Comparison of ENCODE assay signal across 1 cellular context in genomic region chr7:54981913-54982312, GRCh38.
TF ChIP-seq lines count a peak whose summit lies in the region.

No MANE protein-coding gene starts in this region.

TF ChIP-seq in K562, 482 proteins besides CTCF, POLR2A, EP300 and RAD21 (continued from another document):
- TF ChIP-seq ZNF318 (IDR thresholded peaks at IDR 0.05; ENCODE audit: borderline replicate concordance in 1 of 2, low read depth in 1 of 2) (no peak), L3MBTL2 (IDR thresholded peaks at IDR 0.05) (peak; percentile 33; the same call in 1 of the 2 replicates), NR2C2 (CRISPR knock-in tag; IDR thresholded peaks at IDR 0.05) (no peak), NR2C2 (tag; IDR thresholded peaks at IDR 0.05) (peak; percentile 66), MTF1 (CRISPR knock-in tag; IDR thresholded peaks at IDR 0.05; ENCODE audit: borderline replicate concordance) (no peak), HSF4 (CRISPR knock-in tag; IDR thresholded peaks at IDR 0.05; ENCODE audit: borderline replicate concordance) (no peak), ZNF766 (CRISPR knock-in tag; conservative IDR thresholded peaks at IDR 0.05) (no peak), MLX (CRISPR knock-in tag; conservative IDR thresholded peaks at IDR 0.05) (no peak), NR2C1 (IDR thresholded peaks at IDR 0.05) (no peak; the same call in 1 of the 2 replicates), NR2C1 (tag; IDR thresholded peaks at IDR 0.05) (no peak), NFE2 (IDR thresholded peaks at IDR 0.05; ENCODE audit: low read depth) (0 out of 2 replicates have a peak, but pooled peaks have one; percentile 27), HCFC1 (IDR thresholded peaks at IDR 0.05; ENCODE audit: low read depth, low read length) (no peak), ZBTB12 (CRISPR knock-in tag; IDR thresholded peaks at IDR 0.05) (no peak), POLR2G (IDR thresholded peaks at IDR 0.05; ENCODE audit: low read depth, low read length) (0 out of 2 replicates have a peak, but pooled peaks have one; percentile 37), OTX1 (CRISPR knock-in tag; IDR thresholded peaks at IDR 0.05) (no peak), TFE3 (CRISPR knock-in tag; IDR thresholded peaks at IDR 0.05) (peak; percentile 34)
